Comparison of ENCODE assay signal across 15 cellular contexts in the genomic region with DNA sequence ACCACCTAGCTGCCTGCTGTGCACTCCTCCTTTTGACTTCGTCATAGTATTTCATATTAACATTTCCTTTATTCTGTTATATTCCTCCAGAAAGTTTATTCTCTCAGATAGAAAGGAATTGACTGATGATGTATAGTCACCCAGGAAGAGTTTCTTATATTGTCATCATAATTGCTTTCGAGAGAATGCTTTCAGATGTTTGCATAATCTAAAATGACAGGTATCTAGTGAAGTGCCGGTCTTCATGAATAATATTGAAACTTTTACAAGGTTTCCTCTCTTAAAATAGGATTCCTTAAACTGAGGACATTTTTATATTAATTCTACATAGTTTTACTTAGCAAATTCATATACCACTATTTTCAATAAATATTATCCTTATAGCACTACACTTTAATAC. TPM values are rescaled to one million over a fixed set of nuclear protein-coding genes. Genes with fewer than 3 reads are reported as not detected.
A peak's percentile ranks its signal among the peaks of the same experiment; 100 is the strongest.
DNase-seq lines count a peak whose midpoint lies in the region; ATAC-seq and TF ChIP-seq lines count a peak whose summit lies in the region.
"Had no signal": no experiment of that assay in that cellular context is flagged by ENCODE, and none has a peak within 500 bp of the region (broad histone marks: within the 10 kb centered on the region; RNA-seq: fewer than 3 reads in every experiment).

No MANE protein-coding gene starts in this region.

- no peak overlapping the region for H3K27ac ChIP-seq in coronary artery

- no peaks in the 10 kb centered on the region for H3K27me3 Mint-ChIP-seq in activated CD4-positive, alpha-beta memory T cell treated with anti-CD3 and anti-CD28 coated beads for 36 hours

- ATAC-seq in GM18867 (IDR thresholded peaks at IDR 0.05; ENCODE audit: unreplicated experiment), result peak; percentile 76
- ATAC-seq in GM21515 (IDR thresholded peaks at IDR 0.05; ENCODE audit: unreplicated experiment), result peak; percentile 59
- ATAC-seq in HG03060 (IDR thresholded peaks at IDR 0.05; ENCODE audit: low read depth, unreplicated experiment), result peak; percentile 68
- no peak for ATAC-seq in sciatic nerve
- ATAC-seq in esophagus mucosa, result no peak
- ATAC-seq: CD8-positive, alpha-beta T cell; K562 had no signal

- H3K4me3 ChIP-seq in coronary artery, result peak overlapping the region; percentile 8
- H3K4me3 ChIP-seq: K562 had no signal

- no peaks in the 10 kb centered on the region for H3K9me3 Mint-ChIP-seq in activated CD4-positive, alpha-beta memory T cell treated with anti-CD3 and anti-CD28 coated beads for 36 hours
- H3K9me3 Mint-ChIP-seq: CD8-positive, alpha-beta T cell had no signal

- POLR2A ChIA-PET in activated CD4-positive, alpha-beta memory T cell treated with anti-CD3 and anti-CD28 coated beads for 36 hours (lab: Charles Lee), result no interaction called here

- TF ChIP-seq CTCF in coronary artery (IDR thresholded peaks at IDR 0.05), result no peak

- peaks cover 38% of the 10 kb centered on the region for H3K36me3 Mint-ChIP-seq in activated CD4-positive, alpha-beta memory T cell treated with anti-CD3 and anti-CD28 coated beads for 36 hours

- DNase-seq in coronary artery (ENCODE audit: low spot score) (no peak), sciatic nerve (ENCODE audit: low spot score) (no peak)
- no peak for DNase-seq in activated CD4-positive, alpha-beta memory T cell treated with anti-CD3 and anti-CD28 coated beads for 36 hours
- no peak for DNase-seq in activated CD8-positive, alpha-beta memory T cell treated with anti-CD3 and anti-CD28 coated beads, Interleukin-2, amount 50 U/mL, for 48 hours
- DNase-seq: aorta; CD8-positive, alpha-beta T cell; hippocampal formation; midbrain; NCI-H2081; OCI-M1 had no signal

- CTCF ChIA-PET in activated CD4-positive, alpha-beta memory T cell treated with anti-CD3 and anti-CD28 coated beads for 36 hours (lab: Charles Lee), result interaction anchor here (1.7 kb wide), 1 partner anchor 54 kb away, joined by 3 read pairs; no protein-coding TSS in a partner anchor

- intact Hi-C loops in activated CD4-positive, alpha-beta memory T cell treated with anti-CD3 and anti-CD28 coated beads for 36 hours (cut with micrococcal nuclease), result loop anchor here (1.0 kb wide), 1 partner anchor 10 kb away; no protein-coding TSS in a partner anchor
- intact Hi-C loops in sciatic nerve (cut with DNase I), result no loop called here

- H3K27ac Mint-ChIP-seq in activated CD4-positive, alpha-beta memory T cell treated with anti-CD3 and anti-CD28 coated beads for 36 hours, result no peak overlapping the region
- H3K27ac Mint-ChIP-seq: CD8-positive, alpha-beta T cell had no signal

- no peak overlapping the region for H3K4me3 Mint-ChIP-seq in activated CD4-positive, alpha-beta memory T cell treated with anti-CD3 and anti-CD28 coated beads for 36 hours
- H3K4me3 Mint-ChIP-seq: CD8-positive, alpha-beta T cell had no signal

- H3K4me1 Mint-ChIP-seq in activated CD4-positive, alpha-beta memory T cell treated with anti-CD3 and anti-CD28 coated beads for 36 hours (ENCODE audit: low read depth), result peaks cover 37% of the 10 kb centered on the region

RNA-seq across cellular contexts. Expression of gene SEC24D, which starts 10.1 kb away (rescaled TPM):
- total RNA-seq in activated CD4-positive, alpha-beta memory T cell treated with anti-CD3 and anti-CD28 coated beads for 36 hours, result 10 to 100 TPM; 36.2 to 41.0 TPM
- 64.9 TPM for total RNA-seq in sciatic nerve
- total RNA-seq in esophagus mucosa, result 14.0 TPM

Comparison
In these comparisons a context has a peak if more than half of its experiments do, and no peak if none do; other contexts are left out.
1. ATAC-seq: peak in GM18867 (single experiment), GM21515 (single experiment) and HG03060 (single experiment); none in sciatic nerve (single experiment) and esophagus mucosa (single experiment).